In genomic region chr5:76372320-76373054, GRCh38 we compare ENCODE assay signal across 9 cellular contexts. TPM values are rescaled to one million over a fixed set of nuclear protein-coding genes. Genes with fewer than 3 reads are reported as not detected.
DNase-seq lines count a peak whose midpoint lies in the region; ATAC-seq and TF ChIP-seq lines count a peak whose summit lies in the region.
"Had no signal": no experiment of that assay in that cellular context is flagged by ENCODE, and none has a peak within 500 bp of the region (broad histone marks: within the 10 kb centered on the region; RNA-seq: fewer than 3 reads in every experiment).

No MANE protein-coding gene starts in this region.

- intact Hi-C loops in thyroid gland (cut with DNase I), result no loop called here

- peaks cover 4 to 7% of the 10 kb centered on the region in 2 donors for H3K4me1 ChIP-seq in thyroid gland

- TF ChIP-seq POLR2A in thyroid gland (IDR thresholded peaks at IDR 0.05), result no peak

- no peaks in the 10 kb centered on the region for H3K27me3 ChIP-seq in kidney epithelial cell (ENCODE audit: control insufficient read depth, insufficient read depth, low read length)
- H3K27me3 ChIP-seq in thyroid gland, result no peaks in the 10 kb centered on the region

- no peak overlapping the region for H3K27ac ChIP-seq in thyroid gland
- H3K27ac ChIP-seq: VCaP had no signal

- no peaks in the 10 kb centered on the region for H3K9me3 ChIP-seq in thyroid gland

- DNase-seq in AG10803 (ENCODE audit: low read depth), result peak; percentile 83
- DNase-seq in HT1080 (ENCODE audit: low read depth), result peak; percentile 96
- peak; percentile 90 for DNase-seq in amniotic stem cell (lab: John Stamatoyannopoulos, UW)
- peak; percentile 87 for DNase-seq in kidney epithelial cell (ENCODE audit: low read depth)
- no peak for DNase-seq in NCI-H1436 (lab: John Stamatoyannopoulos, UW)
- DNase-seq in ecto neural progenitor cell (ENCODE audit: low spot score), result no peak
- no peak for DNase-seq in thyroid gland

- H3K36me3 ChIP-seq in kidney epithelial cell (ENCODE audit: control insufficient read depth, insufficient read depth, low read length), result no peaks in the 10 kb centered on the region
- H3K36me3 ChIP-seq in thyroid gland, result no peaks in the 10 kb centered on the region

- 75 to 85% methylated on average over 11 of the region's 11 CpGs for WGBS in thyroid gland, 2 donors

- ATAC-seq in HG02610 (IDR thresholded peaks at IDR 0.05; ENCODE audit: unreplicated experiment), result no peak

- H3K4me3 ChIP-seq in AG10803 (ENCODE audit: low read length), result no peak overlapping the region
- no peak overlapping the region for H3K4me3 ChIP-seq in kidney epithelial cell (ENCODE audit: low read depth, low read length)
- H3K4me3 ChIP-seq in thyroid gland (replicated peaks in 1 of 3), result no peak overlapping the region

- TF ChIP-seq CTCF in AG10803 (conservative IDR thresholded peaks at IDR 0.05; ENCODE audit: low read length) (no peak), kidney epithelial cell (IDR thresholded peaks at IDR 0.05; ENCODE audit: insufficient read depth, low read length, poor library complexity, severe bottlenecking) (no peak), thyroid gland (IDR thresholded peaks at IDR 0.05) (no peak)

RNA-seq across cellular contexts. Expression of gene IQGAP2, which starts 30.6 kb away (rescaled TPM):
- 0.10 and 0.16 TPM in 2 replicates for total RNA-seq in HT1080 (2014; rRNA removed; shearing (Covaris generic))
- polyA plus RNA-seq in HT1080 (2015; cell fraction: cytosol; rRNA removed), result 0.29 and 1.4 TPM in 2 replicates
- polyA plus RNA-seq in HT1080 (2015; cell fraction: nucleus; rRNA removed), result 0.55 and 0.94 TPM in 2 replicates
- total RNA-seq in kidney epithelial cell (4.0 and 11.7 TPM in 2 replicates), thyroid gland (10 to 100 TPM; 55.1 to 85.5 (median 64.0) TPM)

Comparison
In these comparisons a context has a peak if more than half of its experiments do, and no peak if none do; other contexts are left out.
1. DNase-seq: peak in AG10803 (single experiment), HT1080 (single experiment), amniotic stem cell (single experiment) and kidney epithelial cell (single experiment); none in NCI-H1436 (single experiment), ecto neural progenitor cell (single experiment) and thyroid gland (0 of 2).